In genomic region chr11:86440305-86440716, GRCh38 we compare ENCODE assay signal across 16 cellular contexts.
A peak's percentile ranks its signal among the peaks of the same experiment; 100 is the strongest.
DNase-seq lines count a peak whose midpoint lies in the region; ATAC-seq and TF ChIP-seq lines count a peak whose summit lies in the region.
"Had no signal": no experiment of that assay in that cellular context is flagged by ENCODE, and none has a peak within 500 bp of the region (broad histone marks: within the 10 kb centered on the region; RNA-seq: fewer than 3 reads in every experiment).

No MANE protein-coding gene starts in this region.

- ATAC-seq in left lung (peak; percentile 72), HG02981 (IDR thresholded peaks at IDR 0.05; ENCODE audit: unreplicated experiment) (no peak)
- no peak for ATAC-seq in stimulated activated naive B cell treated with anti-CD40 and anti-IgM and Interleukin-4, amounts not matched to agents 10 μg/mL and 1 μg/mL and 100 μg/mL, for 72 hours (replicated peaks)
- ATAC-seq: GM12878, HCT116 had no signal

- no peak for TF ChIP-seq CTCF in brain microvascular endothelial cell (IDR thresholded peaks at IDR 0.05; ENCODE audit: low read depth, low read length, missing control alignments)
- TF ChIP-seq CTCF in left lung (IDR thresholded peaks at IDR 0.05) = no peak
- TF ChIP-seq CTCF in Calu3 (IDR thresholded peaks at IDR 0.05; ENCODE audit: unreplicated experiment) = no peak

- BruUV-seq in Calu3 (replicated peaks; lab: Mats Ljungman, UMichigan) = no TSS peak

- H3K4me1 Mint-ChIP-seq in stimulated activated naive B cell treated with anti-CD40 and anti-IgM and Interleukin-4, amounts not matched to agents 10 μg/mL and 1 μg/mL and 100 μg/mL, for 72 hours = peaks cover 37 to 56% of the 10 kb centered on the region in 2 donors
- peaks cover 22% of the 10 kb centered on the region for H3K4me1 Mint-ChIP-seq in Calu3 (ENCODE audit: low read depth, unreplicated experiment)

- peaks cover 0 to 7% of the 10 kb centered on the region in 2 donors for H3K36me3 Mint-ChIP-seq in stimulated activated naive B cell treated with anti-CD40 and anti-IgM and Interleukin-4, amounts not matched to agents 10 μg/mL and 1 μg/mL and 100 μg/mL, for 72 hours
- H3K36me3 Mint-ChIP-seq in Calu3 (ENCODE audit: insufficient read depth, unreplicated experiment) = peaks cover 6% of the 10 kb centered on the region

- intact Hi-C loops in left lung (cut with DNase I) = no loop called here
- intact Hi-C loops in Calu3 (cut with micrococcal nuclease; ENCODE audit: unreplicated experiment) = no loop called here

- no peaks in the 10 kb centered on the region for H3K9me3 ChIP-seq in left lung

- no peak overlapping the region for H3K4me3 ChIP-seq in brain microvascular endothelial cell (ENCODE audit: low read depth, low read length)
- H3K4me3 ChIP-seq in left lung = no peak overlapping the region
- H3K4me3 ChIP-seq: GM12878 had no signal

- H3K4me1 ChIP-seq in left lung = no peaks in the 10 kb centered on the region

- CTCF ChIA-PET in Calu3 (lab: Charles Lee) = no interaction called here

- in situ Hi-C loops in brain microvascular endothelial cell (cut with HindIII; ENCODE audit: low pct_ligation_motif_present, low sequenced_read_pairs) = no loop called here

- peak overlapping the region; percentile 20 for H3K27ac Mint-ChIP-seq in stimulated activated naive B cell treated with anti-CD40 and anti-IgM and Interleukin-4, amounts not matched to agents 10 μg/mL and 1 μg/mL and 100 μg/mL, for 72 hours
- H3K27ac Mint-ChIP-seq in Calu3 (ENCODE audit: unreplicated experiment) = no peak overlapping the region
- H3K27ac Mint-ChIP-seq: T-helper 1 cell treated with Interleukin-12 subunit alpha and Interleukin-12 subunit beta and Interleukin-4 antibody, amounts not matched to agents 30 μg/mL and 1 μg/mL, for 36 hours had no signal

- peaks cover 0 to 2% of the 10 kb centered on the region in 2 donors for H3K9me3 Mint-ChIP-seq in stimulated activated naive B cell treated with anti-CD40 and anti-IgM and Interleukin-4, amounts not matched to agents 10 μg/mL and 1 μg/mL and 100 μg/mL, for 72 hours
- H3K9me3 Mint-ChIP-seq in Calu3 (ENCODE audit: low read depth, unreplicated experiment) = no peaks in the 10 kb centered on the region
- H3K9me3 Mint-ChIP-seq: T-helper 1 cell treated with Interleukin-12 subunit alpha and Interleukin-12 subunit beta and Interleukin-4 antibody, amounts not matched to agents 30 μg/mL and 1 μg/mL, for 36 hours had no signal

- DNase-seq in GM03348 (ENCODE audit: low spot score) (peak; percentile 83), brain microvascular endothelial cell (peak; percentile 53), left lung (no peak), Calu3 (no peak), T-helper 1 cell (no peak)
- DNase-seq in stimulated activated naive B cell treated with anti-CD40 and anti-IgM and Interleukin-4, amounts not matched to agents 10 μg/mL and 1 μg/mL and 100 μg/mL, for 72 hours = no peak
- no peak for DNase-seq in stimulated activated CD4-positive, alpha-beta T cell treated with anti-CD3 and anti-CD28 coated beads, Interleukin-2, amount 100 ng/mL, for 48 hours
- DNase-seq: anterior cingulate cortex, KBM-7, kidney, NCI-H1930, occipital lobe had no signal

- no peaks in the 10 kb centered on the region for H3K27me3 ChIP-seq in brain microvascular endothelial cell (replicated peaks)
- H3K27me3 ChIP-seq in left lung = no peaks in the 10 kb centered on the region

- no peaks in the 10 kb centered on the region for H3K27me3 Mint-ChIP-seq in stimulated activated naive B cell treated with anti-CD40 and anti-IgM and Interleukin-4, amounts not matched to agents 10 μg/mL and 1 μg/mL and 100 μg/mL, for 72 hours
- H3K27me3 Mint-ChIP-seq in Calu3 (ENCODE audit: unreplicated experiment) = no peaks in the 10 kb centered on the region

- H3K27ac ChIP-seq in brain microvascular endothelial cell (peak overlapping the region; percentile 61), left lung (peak overlapping the region in 1 of 2 donors; percentile 44)

- H3K4me3 Mint-ChIP-seq in stimulated activated naive B cell treated with anti-CD40 and anti-IgM and Interleukin-4, amounts not matched to agents 10 μg/mL and 1 μg/mL and 100 μg/mL, for 72 hours = no peak overlapping the region
- H3K4me3 Mint-ChIP-seq in Calu3 (ENCODE audit: low read depth, unreplicated experiment) = no peak overlapping the region
- H3K4me3 Mint-ChIP-seq: T-helper 1 cell treated with Interleukin-12 subunit alpha and Interleukin-12 subunit beta and Interleukin-4 antibody, amounts not matched to agents 30 μg/mL and 1 μg/mL, for 36 hours had no signal

- H3K36me3 ChIP-seq in brain microvascular endothelial cell (replicated peaks) (no peaks in the 10 kb centered on the region), left lung (no peaks in the 10 kb centered on the region)

Comparison
In these comparisons a context has a peak if more than half of its experiments do, and no peak if none do; other contexts are left out.
1. DNase-seq: peak in GM03348 (single experiment) and brain microvascular endothelial cell (single experiment); none in left lung (0 of 2), stimulated activated naive B cell treated with anti-CD40 and anti-IgM and Interleukin-4, amounts not matched to agents 10 μg/mL and 1 μg/mL and 100 μg/mL, for 72 hours (single experiment), Calu3 (single experiment), stimulated activated CD4-positive, alpha-beta T cell treated with anti-CD3 and anti-CD28 coated beads, Interleukin-2, amount 100 ng/mL, for 48 hours (0 of 2) and T-helper 1 cell (0 of 5).